Comparison of ENCODE assay signal across 8 cellular contexts in the genomic region with DNA sequence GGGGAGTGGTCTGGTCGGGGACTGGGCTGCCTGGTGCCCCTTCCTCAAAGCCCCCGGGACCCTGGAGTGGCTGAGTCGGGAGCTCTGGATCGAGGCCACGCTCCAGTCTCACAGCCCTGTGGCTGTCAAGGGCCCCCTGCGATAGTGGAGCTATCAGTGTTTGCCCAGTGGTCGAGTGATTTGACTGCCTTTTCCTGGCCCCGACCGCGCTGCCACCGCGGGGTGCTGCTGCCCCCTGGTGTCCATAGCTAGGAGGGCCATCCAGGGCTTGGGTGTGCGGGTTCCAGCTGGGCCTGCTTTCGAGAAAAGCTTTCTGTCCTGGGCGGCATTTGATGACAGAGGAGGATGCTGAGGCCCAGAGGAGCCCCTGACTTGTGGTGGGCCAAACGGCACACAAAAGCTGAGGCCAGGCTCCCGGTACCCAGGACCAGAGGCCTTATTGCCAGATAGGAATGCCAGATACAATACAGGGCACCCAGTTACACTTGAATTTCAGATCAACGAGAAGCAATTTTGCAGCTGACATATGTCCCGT. TPM values are rescaled to one million over a fixed set of nuclear protein-coding genes. Genes with fewer than 3 reads are reported as not detected.
A peak's percentile ranks its signal among the peaks of the same experiment; 100 is the strongest.
DNase-seq lines count a peak whose midpoint lies in the region; ATAC-seq, FAIRE-seq and TF ChIP-seq lines count a peak whose summit lies in the region.

No MANE protein-coding gene starts in this region.

- no peak overlapping the region for H3K23ac ChIP-seq in H1 (ENCODE audit: insufficient read length)

- no peak for FAIRE-seq in H1 (lab: Jason Lieb, UNC)

- H3K4ac ChIP-seq in H1 (replicated peaks; ENCODE audit: insufficient read length, low read depth, low read length): no peak overlapping the region

- H3K27ac ChIP-seq in H1 (ENCODE audit: low read depth, low read length): no peak overlapping the region

- TF ChIP-seq POLR2A in H1 (IDR thresholded peaks at IDR 0.05; ENCODE audit: control extremely low read depth in 1 of 2, low read depth in 2 of 2, low read length in 2 of 2): no peak

- H3K18ac ChIP-seq in H1 (ENCODE audit: extremely low read depth, low read length): no peak overlapping the region

- WGBS in H1 (ENCODE audit: extremely low coverage in 1 of 2, insufficient coverage in 1 of 2, insufficient read length in 1 of 2, insufficient replicate concordance in 2 of 2, low coverage in 1 of 2, low lambda C conversion rate in 2 of 2, missing lambda C conversion rate in 1 of 2), 2 experiments: 38% methylated on average over 16 of the region's 19 CpGs; no CpG with 5 or more reads in 1 of the 2 experiments

- no peak overlapping the region for H3K9ac ChIP-seq in H1 (replicated peaks in 1 of 4; ENCODE audit: extremely low read depth in 1 of 4, low read depth in 3 of 4, low read length in 3 of 4)

- H3K4me1 ChIP-seq in H1 (replicated peaks in 1 of 4; ENCODE audit: control insufficient read depth in 3 of 4, insufficient read depth in 4 of 4, low read length in 3 of 4): peaks cover 0 to 3% (median 1%) of the 10 kb centered on the region in 4 experiments; a peak in 3 of 7 replicates

- H3K9me3 ChIP-seq in H1 (ENCODE audit: insufficient read depth in 2 of 2, low read depth in 1 of 2, low read length in 1 of 2): no peaks in the 10 kb centered on the region

- TF ChIP-seq EP300 in H1 (IDR thresholded peaks at IDR 0.05; ENCODE audit: borderline replicate concordance in 1 of 2, low read depth in 2 of 2, low read length in 2 of 2): no peak

- H2BK15ac ChIP-seq in H1 (ENCODE audit: low read length): no peak overlapping the region

- H2AK5ac ChIP-seq in H1 (ENCODE audit: low read depth, low read length): no peak overlapping the region

- no peak overlapping the region for H3K27ac Mint-ChIP-seq in activated CD8-positive, alpha-beta T cell treated with anti-CD3 and anti-CD28 coated beads for 36 hours

- intact Hi-C loops in activated CD8-positive, alpha-beta T cell treated with anti-CD3 and anti-CD28 coated beads for 36 hours (cut with micrococcal nuclease): loop anchor here (5.0 kb wide), 2 partner anchors 163 to 293 kb away; no protein-coding TSS in a partner anchor

- no peaks in the 10 kb centered on the region for H3K9me3 Mint-ChIP-seq in activated CD8-positive, alpha-beta T cell treated with anti-CD3 and anti-CD28 coated beads for 36 hours

- H4K91ac ChIP-seq in H1 (replicated peaks; ENCODE audit: insufficient read length, low read length): no peak overlapping the region

- H3K79me1 ChIP-seq in H1 (ENCODE audit: low read depth, low read length): no peaks in the 10 kb centered on the region

- no peak overlapping the region for H3K4me3 ChIP-seq in H1 (ENCODE audit: extremely low read depth in 1 of 4, insufficient read depth in 2 of 4, low read depth in 3 of 4, low read length in 4 of 4)

- peak; percentile 51 for ATAC-seq in GM19023 (IDR thresholded peaks at IDR 0.05; ENCODE audit: unreplicated experiment)
- peak; percentile 47 for ATAC-seq in HG03565 (IDR thresholded peaks at IDR 0.05; ENCODE audit: unreplicated experiment)
- ATAC-seq in activated CD8-positive, alpha-beta T cell treated with anti-CD3 and anti-CD28 coated beads for 36 hours: peak; percentile 77

- H3K36me3 ChIP-seq in H1 (ENCODE audit: control insufficient read depth in 2 of 4, insufficient read depth in 4 of 4, low read length in 3 of 4): peaks cover 0 to 1% (median under 1%) of the 10 kb centered on the region in 4 experiments; a peak in 4 of 8 replicates

- H4K8ac ChIP-seq in H1 (ENCODE audit: extremely low read depth, insufficient read depth, low read length): no peak overlapping the region

- TF ChIP-seq CTCF in activated CD8-positive, alpha-beta T cell treated with anti-CD3 and anti-CD28 coated beads for 36 hours (IDR thresholded peaks at IDR 0.05): peak; percentile 88
- TF ChIP-seq CTCF in H1 (IDR thresholded peaks at IDR 0.05; ENCODE audit: control extremely low read depth in 1 of 3, insufficient read depth in 1 of 3, low read depth in 1 of 3, low read length in 3 of 3): peak in 2 of 3 experiments; percentile 88 to 96; a peak in 3 of 4 replicates

- H3K4me1 Mint-ChIP-seq in activated CD8-positive, alpha-beta T cell treated with anti-CD3 and anti-CD28 coated beads for 36 hours (ENCODE audit: low read depth): peaks cover 11% of the 10 kb centered on the region

- H2BK20ac ChIP-seq in H1 (ENCODE audit: low read length): no peak overlapping the region

- peaks cover 0 to 8% (median 3%) of the 10 kb centered on the region in 4 experiments; a peak in 3 of 7 replicates for H3K27me3 ChIP-seq in H1 (replicated peaks in 1 of 4; ENCODE audit: control insufficient read depth in 3 of 4, extremely low read depth in 1 of 4, insufficient read depth in 3 of 4, low read length in 3 of 4)

- no peak overlapping the region for H3K56ac ChIP-seq in H1 (replicated peaks; ENCODE audit: insufficient read length, low read depth, low read length)

- no peaks in the 10 kb centered on the region for H3K79me2 ChIP-seq in H1 (ENCODE audit: control insufficient read depth in 1 of 2, insufficient read depth in 2 of 2, low read length in 2 of 2)

- no peak overlapping the region for H4K5ac ChIP-seq in H1 (ENCODE audit: insufficient read length, low read depth, low read length)

- H3K4me2 ChIP-seq in H1 (ENCODE audit: insufficient read depth in 1 of 2, low read depth in 2 of 2, low read length in 2 of 2): no peak overlapping the region

- peaks cover 0 to 8% of the 10 kb centered on the region in 2 experiments for H4K20me1 ChIP-seq in H1 (replicated peaks in 1 of 2; ENCODE audit: control insufficient read depth in 1 of 2, insufficient read depth in 2 of 2, low read length in 2 of 2)

- POLR2A ChIA-PET in activated CD8-positive, alpha-beta T cell treated with anti-CD3 and anti-CD28 coated beads for 36 hours (lab: Charles Lee): interaction anchor here (0.8 to 2.5 kb wide), 8 partner anchors 8 to 312 kb away, joined by 3 to 16 read pairs (median 5); partner anchors contain the start of genes ODC1 and RRM2
- POLR2A ChIA-PET in H1 (lab: Charles Lee; ENCODE audit: partially characterized antibody): interaction anchor here (0.6 to 6.0 kb wide), 10 partner anchors 12 to 311 kb away, joined by 3 to 44 read pairs (median 4); partner anchors contain the start of gene ODC1

- no peak overlapping the region for H3K4me3 Mint-ChIP-seq in activated CD8-positive, alpha-beta T cell treated with anti-CD3 and anti-CD28 coated beads for 36 hours

- H2BK5ac ChIP-seq in H1 (ENCODE audit: low read depth, low read length): no peak overlapping the region

- H2AFZ ChIP-seq in H1 (ENCODE audit: low read length): no peak overlapping the region

- H3K14ac ChIP-seq in H1 (ENCODE audit: insufficient read length): no peak overlapping the region

- H3K27me3 Mint-ChIP-seq in activated CD8-positive, alpha-beta T cell treated with anti-CD3 and anti-CD28 coated beads for 36 hours: peaks cover 9% of the 10 kb centered on the region

- no peak overlapping the region for H2BK12ac ChIP-seq in H1 (ENCODE audit: low read depth, low read length)

- H3K23me2 ChIP-seq in H1 (ENCODE audit: low read depth, low read length): peaks cover 6% of the 10 kb centered on the region

- peak; percentile 99 for TF ChIP-seq RAD21 in H1 (IDR thresholded peaks at IDR 0.05 in 1 of 2, conservative IDR thresholded peaks at IDR 0.05 in 1 of 2; ENCODE audit: low read depth in 2 of 2, low read length in 2 of 2)

- DNase-seq in AG20443 (ENCODE audit: low spot score) (peak; percentile 92), NOMO-1 (lab: John Stamatoyannopoulos, UW; ENCODE audit: unreplicated experiment in 2 of 2) (peak; percentile 78 to 86), H1 (ENCODE audit: low read depth in 1 of 2, low spot score in 2 of 2) (peak in 1 of 2 experiments; percentile 93), myocyte (ENCODE audit: low read depth) (peak; percentile 77)
- peak; percentile 81 for DNase-seq in activated CD8-positive, alpha-beta T cell treated with anti-CD3 and anti-CD28 coated beads for 36 hours
- peak; percentile 53 to 59 for DNase-seq in stimulated activated CD8-positive, alpha-beta memory T cell treated with anti-CD3 and anti-CD28 coated beads, Interleukin-7, amount 100 ng/mL, for 48 hours (ENCODE audit: extremely low read depth in 1 of 2, low read depth in 1 of 2)

- no peak overlapping the region for H2BK120ac ChIP-seq in H1 (replicated peaks; ENCODE audit: low read depth, low read length)

- H3K36me3 Mint-ChIP-seq in activated CD8-positive, alpha-beta T cell treated with anti-CD3 and anti-CD28 coated beads for 36 hours (ENCODE audit: low read depth): peaks cover 3% of the 10 kb centered on the region

- CTCF ChIA-PET in activated CD8-positive, alpha-beta T cell treated with anti-CD3 and anti-CD28 coated beads for 36 hours (lab: Charles Lee): interaction anchor here (0.6 to 4.6 kb wide), 83 partner anchors 10 to 622 kb away, joined by 3 to 131 read pairs (median 5); partner anchors contain the start of genes HPCAL1 and ODC1
- CTCF ChIA-PET in H1 (lab: Charles Lee; ENCODE audit: partially characterized antibody): interaction anchor here (0.6 to 4.6 kb wide), 90 partner anchors 8 to 1251 kb away, joined by 3 to 44 read pairs (median 4); partner anchors contain the start of gene ODC1

TF ChIP-seq in H1, 55 proteins besides CTCF, POLR2A, EP300 and RAD21 (continues in another document):
- TF ChIP-seq CEBPB (IDR thresholded peaks at IDR 0.05; ENCODE audit: low read depth, low read length): no peak
- TF ChIP-seq POLR2AphosphoS5 (IDR thresholded peaks at IDR 0.05; ENCODE audit: low read depth, low read length): no peak
- 0 out of 2 replicates have a peak, but pooled peaks have one; percentile 47 for TF ChIP-seq GABPA (IDR thresholded peaks at IDR 0.05; ENCODE audit: borderline replicate concordance, insufficient read depth, low read length)
- no peak for TF ChIP-seq CTBP2 (IDR thresholded peaks at IDR 0.05; ENCODE audit: borderline replicate concordance, insufficient read depth, insufficient read length, low read length)
- TF ChIP-seq, protein P1, sequence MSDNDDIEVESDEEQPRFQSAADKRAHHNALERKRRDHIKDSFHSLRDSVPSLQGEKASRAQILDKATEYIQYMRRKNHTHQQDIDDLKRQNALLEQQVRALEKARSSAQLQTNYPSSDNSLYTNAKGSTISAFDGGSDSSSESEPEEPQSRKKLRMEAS (IDR thresholded peaks at IDR 0.05): peak; percentile 49; the same call in 1 of the 2 replicates
- TF ChIP-seq SIX5 (IDR thresholded peaks at IDR 0.05; ENCODE audit: low read depth, low read length): no peak

RNA-seq across cellular contexts. Expression of gene ODC1, which starts 13.2 kb away (rescaled TPM):
- 100 to 1,000 TPM; 180 to 181 TPM for total RNA-seq in activated CD8-positive, alpha-beta T cell treated with anti-CD3 and anti-CD28 coated beads for 36 hours
- total RNA-seq in H1 (2021; fragmentation: NEBNext Ultra II Directional; extraction: Animal tissue kit (Norgen Biotek cat#: 25700)): 73.6 and 76.7 TPM in 2 replicates
- 39.9 and 57.2 TPM in 2 replicates for polyA plus RNA-seq in H1 (2011; rRNA removed)
- polyA plus RNA-seq in H1 (2011; cell fraction: cytosol; rRNA removed): 52.1 TPM
- 28.3 TPM for polyA plus RNA-seq in H1 (2011; cell fraction: nucleus; rRNA removed)
- 51.1 to 69.3 TPM (median 56.4 TPM) in 4 replicates for polyA plus RNA-seq in H1 (2012, experiment 1 of 2)
- polyA plus RNA-seq in H1 (2012, experiment 2 of 2): 47.0 TPM
- polyA plus RNA-seq in H1 (2013, experiment 1 of 2): 36.2 TPM
- polyA plus RNA-seq in H1 (2013, experiment 2 of 2): 38.4 TPM
- 62.9 and 69.6 TPM in 2 replicates for polyA minus RNA-seq in H1 (2011; rRNA and poly(A)+ RNA removed)
- polyA minus RNA-seq in H1 (2011; cell fraction: cytosol; rRNA and poly(A)+ RNA removed): 26.7 TPM
- polyA minus RNA-seq in H1 (2011; cell fraction: nucleus; rRNA and poly(A)+ RNA removed): 24.6 TPM
- total RNA-seq in myocyte: 338 and 376 TPM in 2 replicates
- 107 TPM for polyA plus RNA-seq in myocyte (2012)
